In the genomic region with DNA sequence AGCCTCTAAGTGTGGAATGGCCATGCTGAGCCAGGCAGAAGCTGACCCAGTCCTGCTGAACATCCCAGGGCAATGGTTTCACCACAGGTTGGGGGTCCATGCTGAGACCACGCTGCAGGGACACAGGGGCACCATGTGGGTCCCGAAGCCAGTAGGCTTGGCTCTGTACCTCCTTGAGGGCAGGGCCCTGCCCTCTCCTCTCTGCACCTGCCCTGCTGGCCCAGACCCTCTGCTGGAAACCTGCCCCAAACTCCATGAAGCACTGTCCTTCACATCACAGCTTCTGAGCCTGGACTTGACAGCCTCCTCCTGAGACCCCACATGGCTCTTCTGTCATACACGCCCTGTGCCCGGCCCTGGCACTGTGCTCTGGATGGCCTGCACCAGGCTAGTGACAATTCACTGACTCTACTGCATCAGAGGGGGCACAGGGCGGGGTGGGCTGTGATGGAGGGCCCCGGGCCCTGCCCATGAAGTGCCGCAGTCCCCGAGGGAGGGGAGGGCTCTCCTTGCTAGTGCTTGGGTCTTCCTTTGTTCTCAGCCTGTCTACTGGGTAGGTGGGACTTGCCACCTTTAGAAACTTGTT, we compare ENCODE assay signal across 26 cellular contexts. TPM values are rescaled to one million over a fixed set of nuclear protein-coding genes. Genes with fewer than 3 reads are reported as not detected.
DNase-seq lines count a peak whose midpoint lies in the region; ATAC-seq and TF ChIP-seq lines count a peak whose summit lies in the region.
"Had no signal": no experiment of that assay in that cellular context is flagged by ENCODE, and none has a peak within 500 bp of the region (broad histone marks: within the 10 kb centered on the region; RNA-seq: fewer than 3 reads in every experiment).

No MANE protein-coding gene starts in this region.

- H3K4me1 Mint-ChIP-seq in natural killer cell (peaks cover 57 to 70% of the 10 kb centered on the region in 2 donors), endodermal cell (peaks cover 40% of the 10 kb centered on the region), type B pancreatic cell (ENCODE audit: unreplicated experiment) (peaks cover 32% of the 10 kb centered on the region)
- H3K4me1 Mint-ChIP-seq in natural killer cell treated with Interleukin-12 subunit alpha and Interleukin-12 subunit beta and Interleukin-15 and Interleukin-18, amount 100 ng/mL, for 72 hours (ENCODE audit: low read depth in 2 of 2): peaks cover 21 to 52% of the 10 kb centered on the region in 2 donors

- DNase-seq in natural killer cell (no peak), endodermal cell (no peak), neuronal stem cell (ENCODE audit: low spot score) (no peak), type B pancreatic cell (ENCODE audit: extremely low spot score, unreplicated experiment) (no peak), germinal center (ENCODE audit: low spot score) (no peak), DMS114 treated with DMSO at 0.1 percent for 48 hours (lab: John Stamatoyannopoulos, UW; ENCODE audit: unreplicated experiment) (no peak)
- no peak for DNase-seq in natural killer cell treated with Interleukin-12 subunit alpha and Interleukin-12 subunit beta and Interleukin-15 and Interleukin-18, amount 100 ng/mL, for 72 hours (ENCODE audit: low spot score)
- DNase-seq: activated CD4-positive, alpha-beta T cell treated with anti-CD3 and anti-CD28 coated beads, Interleukin-2, amount 50 U/mL, for 48 hours; activated CD8-positive, alpha-beta memory T cell treated with anti-CD3 and anti-CD28 coated beads, Interleukin-2, amount 50 U/mL, for 4 hours; activated naive CD4-positive, alpha-beta T cell treated with anti-CD3 and anti-CD28 coated beads, Interleukin-2, amount 50 U/mL, for 16 hours; islet precursor cell; KG1; lower lobe of right lung; NCI-H1417; NCI-H2081 treated with DMSO at 0.1 percent for 48 hours; NCI-H226; NCI-H748 treated with DMSO at 0.1 percent for 48 hours; SK-N-SH; T-helper 17 cell; upper lobe of left lung had no signal

- H2AFZ ChIP-seq in neuronal stem cell (ENCODE audit: low read length): no peak overlapping the region

- no peak overlapping the region for H2BK5ac ChIP-seq in neuronal stem cell (ENCODE audit: low read length)

- no peaks in the 10 kb centered on the region for H3K27me3 ChIP-seq in endodermal cell (ENCODE audit: control insufficient read depth, insufficient read depth, low read length, poor library complexity, severe bottlenecking)
- H3K27me3 ChIP-seq in neuronal stem cell (ENCODE audit: control insufficient read depth in 3 of 3, insufficient read depth in 3 of 3, low read depth in 1 of 3, low read length in 3 of 3): no peaks in the 10 kb centered on the region
- H3K27me3 ChIP-seq: upper lobe of left lung had no signal

- H3K36me3 Mint-ChIP-seq in natural killer cell (no peaks in the 10 kb centered on the region), endodermal cell (ENCODE audit: low read depth) (peaks cover 28% of the 10 kb centered on the region), type B pancreatic cell (peaks cover 17% of the 10 kb centered on the region)
- H3K36me3 Mint-ChIP-seq in natural killer cell treated with Interleukin-12 subunit alpha and Interleukin-12 subunit beta and Interleukin-15 and Interleukin-18, amount 100 ng/mL, for 72 hours: no peaks in the 10 kb centered on the region

- no peak overlapping the region for H2BK12ac ChIP-seq in neuronal stem cell (ENCODE audit: low read length)

- no peak overlapping the region for H3K14ac ChIP-seq in neuronal stem cell (ENCODE audit: low read length)

- intact Hi-C loops in natural killer cell (cut with micrococcal nuclease): no loop called here

- H3K36me3 ChIP-seq in endodermal cell (ENCODE audit: control insufficient read depth, insufficient read depth, low read length) (peaks cover 45% of the 10 kb centered on the region), neuronal stem cell (replicated peaks in 1 of 2; ENCODE audit: control insufficient read depth in 2 of 2, insufficient read depth in 2 of 2, low read length in 2 of 2) (peaks cover 2 to 47% of the 10 kb centered on the region in 2 donors)
- H3K36me3 ChIP-seq: lower lobe of right lung, upper lobe of left lung had no signal

- H3K4ac ChIP-seq in neuronal stem cell (ENCODE audit: low read length): no peak overlapping the region

- TF ChIP-seq CTCF in natural killer cell (IDR thresholded peaks at IDR 0.05) (no peak), endodermal cell (conservative IDR thresholded peaks at IDR 0.05) (no peak), type B pancreatic cell (conservative IDR thresholded peaks at IDR 0.05) (no peak)

- H3K9ac ChIP-seq in endodermal cell (ENCODE audit: extremely low read depth, low read length, poor library complexity, severe bottlenecking) (no peak overlapping the region), neuronal stem cell (ENCODE audit: low read depth, low read length, poor library complexity) (no peak overlapping the region)
- H3K9ac ChIP-seq: SK-N-SH had no signal

- H3K4me1 ChIP-seq in endodermal cell (ENCODE audit: control insufficient read depth, insufficient read depth, low read length) (peaks cover 5% of the 10 kb centered on the region), neuronal stem cell (ENCODE audit: control insufficient read depth in 2 of 2, insufficient read depth in 1 of 2, low read depth in 1 of 2, low read length in 2 of 2) (peaks cover 0 to 18% of the 10 kb centered on the region in 2 donors)
- H3K4me1 ChIP-seq: A549 had no signal

- no peak overlapping the region for H3K27ac ChIP-seq in endodermal cell (ENCODE audit: low read depth, low read length)
- no peak overlapping the region for H3K27ac ChIP-seq in neuronal stem cell (replicated peaks; ENCODE audit: low read length)
- H3K27ac ChIP-seq: A549, lower lobe of right lung, upper lobe of left lung had no signal

- H3K4me3 Mint-ChIP-seq in natural killer cell (no peak overlapping the region), endodermal cell (no peak overlapping the region), type B pancreatic cell (peak overlapping the region; percentile 31)
- H3K4me3 Mint-ChIP-seq in natural killer cell treated with Interleukin-12 subunit alpha and Interleukin-12 subunit beta and Interleukin-15 and Interleukin-18, amount 100 ng/mL, for 72 hours: no peak overlapping the region
- H3K4me3 Mint-ChIP-seq: B cell; dendritic cell treated with granulocyte-macrophage colony-stimulating factor and Interleukin-4, amounts not matched to agents 40 ng/mL and 50 ng/mL, for 4 days; neural crest cell; T-helper 17 cell had no signal

- H2AK5ac ChIP-seq in neuronal stem cell (ENCODE audit: low read depth, low read length): no peak overlapping the region

- peak overlapping the region; percentile 27 to 67 for H3K27ac Mint-ChIP-seq in natural killer cell
- no peak overlapping the region for H3K27ac Mint-ChIP-seq in natural killer cell treated with Interleukin-12 subunit alpha and Interleukin-12 subunit beta and Interleukin-15 and Interleukin-18, amount 100 ng/mL, for 72 hours
- H3K27ac Mint-ChIP-seq in endodermal cell: peak overlapping the region; percentile 82
- peak overlapping the region; percentile 38 for H3K27ac Mint-ChIP-seq in type B pancreatic cell
- H3K27ac Mint-ChIP-seq: B cell; dendritic cell treated with granulocyte-macrophage colony-stimulating factor and Interleukin-4, amounts not matched to agents 40 ng/mL and 50 ng/mL, for 4 days; T-helper 17 cell had no signal

- H3K9me3 ChIP-seq in endodermal cell (ENCODE audit: control insufficient read depth, low read length): no peaks in the 10 kb centered on the region
- H3K9me3 ChIP-seq in neuronal stem cell (replicated peaks in 1 of 2; ENCODE audit: control insufficient read depth in 2 of 2, insufficient read depth in 1 of 2, low read depth in 1 of 2, low read length in 2 of 2): peaks cover under 1 to 3% of the 10 kb centered on the region in 2 donors
- H3K9me3 ChIP-seq: A549, lower lobe of right lung, upper lobe of left lung had no signal

- H2BK15ac ChIP-seq in neuronal stem cell (ENCODE audit: low read length): no peak overlapping the region

- no peak overlapping the region for H4K8ac ChIP-seq in neuronal stem cell (ENCODE audit: low read depth, low read length)

- ATAC-seq in natural killer cell: no peak
- ATAC-seq in natural killer cell treated with Interleukin-12 subunit alpha and Interleukin-12 subunit beta and Interleukin-15 and Interleukin-18, amount 100 ng/mL, for 72 hours: no peak
- no peak for ATAC-seq in HG02798 (IDR thresholded peaks at IDR 0.05; ENCODE audit: poor library complexity, unreplicated experiment)
- ATAC-seq: activated CD4-positive, CD25-positive, alpha-beta regulatory T cell treated with anti-CD3 and anti-CD28 coated beads, Interleukin-2, amount 50 U/mL, for 24 hours; T-helper 17 cell had no signal

- H3K79me1 ChIP-seq in neuronal stem cell (ENCODE audit: low read depth, low read length): peaks cover 38% of the 10 kb centered on the region

- no peak overlapping the region for H3K4me2 ChIP-seq in neuronal stem cell (ENCODE audit: insufficient read depth, low read length, poor library complexity, severe bottlenecking)
- H3K4me2 ChIP-seq: A549, SK-N-SH had no signal

- no peak overlapping the region for H3K23ac ChIP-seq in neuronal stem cell (ENCODE audit: low read depth, low read length, poor library complexity)

- H3K9me3 Mint-ChIP-seq in natural killer cell (no peaks in the 10 kb centered on the region), endodermal cell (no peaks in the 10 kb centered on the region), type B pancreatic cell (no peaks in the 10 kb centered on the region)
- peaks cover 3% of the 10 kb centered on the region for H3K9me3 Mint-ChIP-seq in natural killer cell treated with Interleukin-12 subunit alpha and Interleukin-12 subunit beta and Interleukin-15 and Interleukin-18, amount 100 ng/mL, for 72 hours
- H3K9me3 Mint-ChIP-seq: dendritic cell treated with granulocyte-macrophage colony-stimulating factor and Interleukin-4, amounts not matched to agents 40 ng/mL and 50 ng/mL, for 4 days; neural crest cell had no signal

- no peak overlapping the region for H2BK120ac ChIP-seq in neuronal stem cell (ENCODE audit: low read depth, low read length)

- H4K91ac ChIP-seq in neuronal stem cell (ENCODE audit: low read depth, low read length, poor library complexity): no peak overlapping the region

- 92 to 95% methylated on average over 7 to 8 of the region's 8 CpGs for whole genome bisulfite sequencing in endodermal cell (ENCODE audit: insufficient coverage in 1 of 2, insufficient read length in 1 of 2), 2 experiments
- no CpG with 5 or more reads among the region's 8 CpGs for WGBS in neuronal stem cell (ENCODE audit: extremely low coverage in 2 of 2, insufficient read length in 2 of 2, insufficient replicate concordance in 1 of 2), 2 donors

- no peaks in the 10 kb centered on the region for H3K27me3 Mint-ChIP-seq in natural killer cell (ENCODE audit: low read depth in 2 of 2)
- no peaks in the 10 kb centered on the region for H3K27me3 Mint-ChIP-seq in natural killer cell treated with Interleukin-12 subunit alpha and Interleukin-12 subunit beta and Interleukin-15 and Interleukin-18, amount 100 ng/mL, for 72 hours
- no peaks in the 10 kb centered on the region for H3K27me3 Mint-ChIP-seq in endodermal cell (ENCODE audit: insufficient read depth)
- no peaks in the 10 kb centered on the region for H3K27me3 Mint-ChIP-seq in type B pancreatic cell
- H3K27me3 Mint-ChIP-seq: B cell; dendritic cell treated with granulocyte-macrophage colony-stimulating factor and Interleukin-4, amounts not matched to agents 40 ng/mL and 50 ng/mL, for 4 days; T-helper 17 cell had no signal

- H3K4me3 ChIP-seq in endodermal cell (ENCODE audit: low read length) (no peak overlapping the region), neuronal stem cell (ENCODE audit: low read length in 2 of 2) (no peak overlapping the region)
- H3K4me3 ChIP-seq: A549, lower lobe of right lung, upper lobe of left lung had no signal

- H3K18ac ChIP-seq in neuronal stem cell (ENCODE audit: low read length): peak overlapping the region; percentile 1

RNA-seq across cellular contexts. Expression of gene HS6ST1, which starts 24.7 kb away (rescaled TPM):
- total RNA-seq in natural killer cell (10 to 100 TPM; 18.9 to 35.9 (median 28.8) TPM), endodermal cell (100 to 1,000 TPM in 1 of 2 donors, 10 to 100 TPM in 1; 93.0 to 106 TPM), type B pancreatic cell (ENCODE audit: low replicate concordance) (64.9 and 75.2 TPM in 2 replicates)
- total RNA-seq in natural killer cell treated with Interleukin-12 subunit alpha and Interleukin-12 subunit beta and Interleukin-15 and Interleukin-18, amount 100 ng/mL, for 72 hours: 10 to 100 TPM; 17.5 to 25.5 TPM
- 81.5 TPM for polyA plus RNA-seq in endodermal cell (2013, experiment 1 of 2)
- 79.0 TPM for polyA plus RNA-seq in endodermal cell (2013, experiment 2 of 2)
- polyA plus RNA-seq in neuronal stem cell (2013, experiment 1 of 2): 32.8 TPM
- polyA plus RNA-seq in neuronal stem cell (2013, experiment 2 of 2): 32.8 TPM

Comparison
In these comparisons a context has a peak if more than half of its experiments do, and no peak if none do; other contexts are left out.
1. H3K27ac Mint-ChIP-seq: peak in natural killer cell (2 of 2), endodermal cell (single experiment) and type B pancreatic cell (single experiment); none in natural killer cell treated with Interleukin-12 subunit alpha and Interleukin-12 subunit beta and Interleukin-15 and Interleukin-18, amount 100 ng/mL, for 72 hours (0 of 2).